In the genomic region with DNA sequence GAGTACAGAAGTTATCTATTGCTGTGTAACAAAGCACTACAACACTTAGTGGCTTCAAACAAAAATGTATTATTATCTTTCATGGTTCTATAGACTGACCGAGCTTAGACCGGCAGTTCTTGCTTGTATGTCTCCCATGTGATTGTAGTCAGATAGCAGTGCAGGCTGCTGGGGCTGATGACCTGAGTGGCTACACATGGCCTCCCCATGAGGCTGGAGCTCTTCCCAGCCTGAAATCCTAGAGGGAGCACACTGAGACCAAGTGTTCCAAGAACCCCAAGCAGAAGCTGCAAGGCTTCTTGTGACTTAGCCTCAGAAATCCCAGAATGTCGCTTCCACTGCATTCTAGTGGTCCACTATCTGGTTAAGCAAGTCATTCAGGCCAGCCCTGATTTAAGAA, we compare ENCODE assay signal across 27 cellular contexts.
"Had no signal": no experiment of that assay in that cellular context is flagged by ENCODE, and none has a peak within 500 bp of the region (broad histone marks: within the 10 kb centered on the region; RNA-seq: fewer than 3 reads in every experiment).

No MANE protein-coding gene starts in this region.

- H3K4me3 ChIP-seq: ascending aorta, cardiac muscle cell, gastroesophageal sphincter, hepatocyte, pancreas, right atrium auricular region, testis, transverse colon had no signal

- ATAC-seq: activated CD4-positive, CD25-positive, alpha-beta regulatory T cell treated with anti-CD3 and anti-CD28 coated beads, Interleukin-2, amount 50 U/mL, for 24 hours; gastroesophageal sphincter; left cardiac atrium; naive thymus-derived CD4-positive, alpha-beta T cell; pancreas; stimulated activated naive CD8-positive, alpha-beta T cell treated with anti-CD3 and anti-CD28 coated beads, Interleukin-15, Interleukin-2, amounts not matched to agents 100 U/mL and 50 U/mL, for 24 hours; T-helper 17 cell had no signal

- H3K27ac Mint-ChIP-seq: activated naive CD4-positive, alpha-beta T cell treated with anti-CD3 and anti-CD28 coated beads, Interleukin-2, amount 10 ng/mL, durations not matched to agents 7 days and 5 days; activated naive CD8-positive, alpha-beta T cell treated with anti-CD3 and anti-CD28 coated beads, Interleukin-2, amount 10 ng/mL, durations not matched to agents 7 days and 5 days; brain had no signal

- H3K4me1 ChIP-seq: ascending aorta, gastroesophageal sphincter, pancreas, right atrium auricular region, testis, transverse colon had no signal

- H3K9me3 Mint-ChIP-seq: activated naive CD4-positive, alpha-beta T cell treated with anti-CD3 and anti-CD28 coated beads, Interleukin-2, amount 10 ng/mL, durations not matched to agents 7 days and 5 days; activated naive CD8-positive, alpha-beta T cell treated with anti-CD3 and anti-CD28 coated beads, Interleukin-2, amount 10 ng/mL, durations not matched to agents 7 days and 5 days; naive thymus-derived CD4-positive, alpha-beta T cell had no signal

- H3K27me3 Mint-ChIP-seq: T-helper 17 cell had no signal

- H3K4me3 Mint-ChIP-seq: activated naive CD4-positive, alpha-beta T cell treated with anti-CD3 and anti-CD28 coated beads, Interleukin-2, amount 10 ng/mL, durations not matched to agents 7 days and 5 days; activated naive CD8-positive, alpha-beta T cell treated with anti-CD3 and anti-CD28 coated beads, Interleukin-2, amount 10 ng/mL, durations not matched to agents 7 days and 5 days; brain; naive thymus-derived CD4-positive, alpha-beta T cell; T-helper 17 cell had no signal

- H3K36me3 Mint-ChIP-seq: activated naive CD4-positive, alpha-beta T cell treated with anti-CD3 and anti-CD28 coated beads, Interleukin-2, amount 10 ng/mL, durations not matched to agents 7 days and 5 days; brain had no signal

- H3K36me3 ChIP-seq: ascending aorta, cardiac muscle cell, gastroesophageal sphincter, pancreas, right atrium auricular region, transverse colon, WERI-Rb-1 had no signal

- H3K27me3 ChIP-seq: ascending aorta, gastroesophageal sphincter, hepatocyte, pancreas, right atrium auricular region, testis, transverse colon had no signal

- DNase-seq: activated CD4-positive, alpha-beta T cell treated with anti-CD3 and anti-CD28 coated beads for 48 hours; activated CD4-positive, alpha-beta T cell treated with anti-CD3 and anti-CD28 coated beads, Interleukin-2, amount 50 U/mL, for 48 hours; activated CD8-positive, alpha-beta memory T cell treated with anti-CD3 and anti-CD28 coated beads for 24 hours; activated gamma-delta T cell; activated naive CD4-positive, alpha-beta T cell treated with anti-CD3 and anti-CD28 coated beads, Interleukin-2, amount 10 ng/mL, durations not matched to agents 7 days and 5 days; activated naive CD8-positive, alpha-beta T cell treated with anti-CD3 and anti-CD28 coated beads, Interleukin-2, amount 10 ng/mL, durations not matched to agents 7 days and 5 days; cortex of kidney; left cardiac atrium; mammary epithelial cell; midbrain; naive thymus-derived CD4-positive, alpha-beta T cell; pancreas; stimulated activated CD4-positive, alpha-beta T cell treated with anti-CD3 and anti-CD28 coated beads, Interleukin-2, amount 100 ng/mL, for 48 hours; stimulated activated naive CD8-positive, alpha-beta T cell treated with anti-CD3 and anti-CD28 coated beads, Interleukin-15, Interleukin-2, amounts not matched to agents 100 U/mL and 50 U/mL, for 24 hours; T-helper 17 cell; T1000; testis; transverse colon; WERI-Rb-1 had no signal

- H3K9me3 ChIP-seq: ascending aorta, gastroesophageal sphincter, pancreas, right atrium auricular region, testis, transverse colon had no signal

- H3K27ac ChIP-seq: ascending aorta, cardiac muscle cell, epithelial cell of prostate, gastroesophageal sphincter, hepatocyte, pancreas, right atrium auricular region, testis, transverse colon, WERI-Rb-1 had no signal
